16 cellular contexts compared by ENCODE assay signal in genomic region chr2:60271718-60272117, GRCh38.
"Had no signal": no experiment of that assay in that cellular context is flagged by ENCODE, and none has a peak within 500 bp of the region (broad histone marks: within the 10 kb centered on the region; RNA-seq: fewer than 3 reads in every experiment).

No MANE protein-coding gene starts in this region.

- H3K4me1 ChIP-seq: esophagus muscularis mucosa, foreskin keratinocyte, gastroesophageal sphincter, heart right ventricle, left lung, lower lobe of right lung had no signal

- DNase-seq: dermis blood vessel endothelial cell; dorsolateral prefrontal cortex; effector CD4-positive, alpha-beta T cell; effector memory CD4-positive, alpha-beta T cell; foreskin keratinocyte; heart right ventricle; hippocampal formation; left colon; left lung; lower lobe of right lung; mesenchymal stem cell; mucosa of descending colon had no signal

- H3K27me3 ChIP-seq: esophagus muscularis mucosa, foreskin keratinocyte, heart right ventricle, left lung had no signal

- ATAC-seq: foreskin keratinocyte, gastroesophageal sphincter, left colon, left lung, lower lobe of right lung, mucosa of descending colon had no signal

- H3K27ac Mint-ChIP-seq: mesothelial cell of epicardium had no signal

- H3K27ac ChIP-seq: coronary artery, dorsolateral prefrontal cortex, esophagus muscularis mucosa, foreskin keratinocyte, gastroesophageal sphincter, heart right ventricle, left lung, lower lobe of right lung had no signal

- H3K36me3 ChIP-seq: esophagus muscularis mucosa, gastroesophageal sphincter, heart right ventricle, left lung, lower lobe of right lung had no signal

- H3K36me3 Mint-ChIP-seq: mesothelial cell of epicardium had no signal

- H3K4me3 Mint-ChIP-seq: mesothelial cell of epicardium had no signal

- H3K4me3 ChIP-seq: coronary artery, dorsolateral prefrontal cortex, esophagus muscularis mucosa, gastroesophageal sphincter, heart right ventricle, left lung, lower lobe of right lung, mucosa of descending colon had no signal
